Comparison of ENCODE assay signal across 11 cellular contexts in the genomic region with DNA sequence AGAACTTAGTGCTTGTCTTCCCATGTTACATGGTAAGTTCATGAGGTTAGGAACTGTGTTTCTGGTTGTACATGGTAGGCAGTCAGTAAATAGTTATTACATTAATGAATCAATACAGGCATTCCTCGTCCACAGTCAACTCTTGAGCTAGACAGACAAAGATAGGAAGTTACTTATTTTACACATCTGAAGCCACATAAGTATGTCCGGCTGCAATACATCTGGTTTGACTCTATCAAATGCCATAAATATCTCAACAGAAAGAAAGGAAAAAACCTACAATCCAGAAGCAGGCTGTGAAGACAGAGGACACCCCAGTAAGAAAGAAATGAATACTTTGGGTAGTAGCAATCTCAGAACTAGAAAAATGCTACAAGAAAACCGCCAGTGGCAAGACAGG.
DNase-seq lines count a peak whose midpoint lies in the region; ATAC-seq and TF ChIP-seq lines count a peak whose summit lies in the region.
"Had no signal": no experiment of that assay in that cellular context is flagged by ENCODE, and none has a peak within 500 bp of the region (broad histone marks: within the 10 kb centered on the region; RNA-seq: fewer than 3 reads in every experiment).

No MANE protein-coding gene starts in this region.

- CTCF ChIA-PET in PC-9 (lab: Charles Lee), result no interaction called here

- H3K9me3 Mint-ChIP-seq in activated T-cell treated with anti-CD3 and anti-CD28 coated beads, Interleukin-2, amount 50 U/mL, for 72 hours, result peaks cover 0 to 1% of the 10 kb centered on the region in 2 donors
- peaks cover 0 to 4% of the 10 kb centered on the region in 2 donors for H3K9me3 Mint-ChIP-seq in stimulated activated naive CD8-positive, alpha-beta T cell treated with anti-CD3 and anti-CD28 coated beads, Interleukin-15, amount 100 ng/mL, for 72 hours

- peaks cover 71% of the 10 kb centered on the region for H3K4me1 ChIP-seq in effector memory CD4-positive, alpha-beta T cell (ENCODE audit: control insufficient read depth, insufficient read depth, low read length, poor library complexity, severe bottlenecking)
- H3K4me1 ChIP-seq in PC-9 (replicated peaks; ENCODE audit: insufficient read depth), result peaks cover 52% of the 10 kb centered on the region

- H3K4me1 Mint-ChIP-seq in activated T-cell treated with anti-CD3 and anti-CD28 coated beads, Interleukin-2, amount 50 U/mL, for 72 hours (ENCODE audit: low read depth), result peaks cover 97% of the 10 kb centered on the region
- peaks cover 94% of the 10 kb centered on the region for H3K4me1 Mint-ChIP-seq in stimulated activated naive CD8-positive, alpha-beta T cell treated with anti-CD3 and anti-CD28 coated beads, Interleukin-15, amount 100 ng/mL, for 72 hours

- no peak overlapping the region for H3K4me2 ChIP-seq in PC-9

- no peaks in the 10 kb centered on the region; the same call in 1 of the 2 replicates for H3K9me2 ChIP-seq in PC-9 (ENCODE audit: insufficient read depth)

- no TSS peak for BruUV-seq in PC-9 (replicated peaks; lab: Mats Ljungman, UMichigan)

- H3K36me3 ChIP-seq in effector memory CD4-positive, alpha-beta T cell (ENCODE audit: control insufficient read depth, insufficient read depth, low read length), result no peaks in the 10 kb centered on the region
- H3K36me3 ChIP-seq in PC-9 (ENCODE audit: low read depth), result peaks cover 55% of the 10 kb centered on the region

- H3K4me3 Mint-ChIP-seq in activated T-cell treated with anti-CD3 and anti-CD28 coated beads, Interleukin-2, amount 50 U/mL, for 72 hours, result peak overlapping the region; percentile 78 to 85
- H3K4me3 Mint-ChIP-seq in stimulated activated naive CD8-positive, alpha-beta T cell treated with anti-CD3 and anti-CD28 coated beads, Interleukin-15, amount 100 ng/mL, for 72 hours, result peak overlapping the region; percentile 55 to 87

- POLR2A ChIA-PET in PC-9 (lab: Charles Lee; ENCODE audit: unreplicated experiment), result no interaction called here

- intact Hi-C loops in PC-9 (cut with micrococcal nuclease; ENCODE audit: unreplicated experiment), result no loop called here

- H3K27me3 Mint-ChIP-seq in activated T-cell treated with anti-CD3 and anti-CD28 coated beads, Interleukin-2, amount 50 U/mL, for 72 hours (ENCODE audit: low read depth), result no peaks in the 10 kb centered on the region
- H3K27me3 Mint-ChIP-seq in stimulated activated naive CD8-positive, alpha-beta T cell treated with anti-CD3 and anti-CD28 coated beads, Interleukin-15, amount 100 ng/mL, for 72 hours, result no peaks in the 10 kb centered on the region

- peak overlapping the region; percentile 98 for H3K27ac Mint-ChIP-seq in activated T-cell treated with anti-CD3 and anti-CD28 coated beads, Interleukin-2, amount 50 U/mL, for 72 hours
- peak overlapping the region; percentile 93 to 98 for H3K27ac Mint-ChIP-seq in stimulated activated naive CD8-positive, alpha-beta T cell treated with anti-CD3 and anti-CD28 coated beads, Interleukin-15, amount 100 ng/mL, for 72 hours

- TF ChIP-seq CTCF in PC-9 (conservative IDR thresholded peaks at IDR 0.05), result no peak

- no peak overlapping the region for H2AFZ ChIP-seq in PC-9

- peak overlapping the region; percentile 80 for H3K27ac ChIP-seq in effector memory CD4-positive, alpha-beta T cell (ENCODE audit: insufficient read depth, low read length, poor library complexity, severe bottlenecking)
- no peak overlapping the region; the same call in 1 of the 2 replicates for H3K27ac ChIP-seq in PC-9

- DNase-seq in activated T-cell treated with anti-CD3 and anti-CD28 coated beads, Interleukin-2, amount 50 U/mL, for 72 hours, result no peak
- no peak for DNase-seq in activated T-cell treated with anti-CD3 and anti-CD28 coated beads for 4 hours
- DNase-seq in RPMI7951 (ENCODE audit: low read depth), result peak; percentile 61
- no peak for DNase-seq in effector memory CD4-positive, alpha-beta T cell
- no peak for DNase-seq in stimulated activated naive CD8-positive, alpha-beta T cell treated with anti-CD3 and anti-CD28 coated beads, Interleukin-15, amount 100 ng/mL, for 72 hours
- DNase-seq in PC-9, result no peak
- DNase-seq: cortex of kidney; NCI-H2227 treated with DMSO at 0.1 percent for 48 hours; stimulated activated CD8-positive, alpha-beta memory T cell treated with anti-CD3 and anti-CD28 coated beads, Interleukin-4, amount 100 ng/mL, for 48 hours had no signal

- peaks cover 92% of the 10 kb centered on the region for H3K79me2 ChIP-seq in PC-9 (ENCODE audit: low read depth)

- peaks cover 39% of the 10 kb centered on the region for H3F3A ChIP-seq in PC-9 (ENCODE audit: insufficient read depth, low read depth)

- H3K4me3 ChIP-seq in effector memory CD4-positive, alpha-beta T cell (ENCODE audit: insufficient read depth, low read depth, low read length, poor library complexity, severe bottlenecking), result no peak overlapping the region
- H3K4me3 ChIP-seq in PC-9, result no peak overlapping the region

- H4K20me1 ChIP-seq in PC-9 (ENCODE audit: insufficient read depth), result no peaks in the 10 kb centered on the region

- H3K9me3 ChIP-seq in effector memory CD4-positive, alpha-beta T cell (ENCODE audit: control insufficient read depth, low read length), result no peaks in the 10 kb centered on the region
- H3K9me3 ChIP-seq in PC-9 (ENCODE audit: insufficient read depth, low read depth), result no peaks in the 10 kb centered on the region; the same call in 1 of the 2 replicates

- ATAC-seq in activated T-cell treated with anti-CD3 and anti-CD28 coated beads, Interleukin-2, amount 50 U/mL, for 72 hours (replicated peaks in 1 of 2), result peak; percentile 29 to 47
- peak; percentile 29 for ATAC-seq in stimulated activated naive CD8-positive, alpha-beta T cell treated with anti-CD3 and anti-CD28 coated beads, Interleukin-15, amount 100 ng/mL, for 72 hours
- ATAC-seq in GM21825 (IDR thresholded peaks at IDR 0.05; ENCODE audit: unreplicated experiment), result no peak
- no peak for ATAC-seq in GM21390 (IDR thresholded peaks at IDR 0.05; ENCODE audit: unreplicated experiment)

- peaks cover 9 to 20% of the 10 kb centered on the region in 2 donors for H3K36me3 Mint-ChIP-seq in activated T-cell treated with anti-CD3 and anti-CD28 coated beads, Interleukin-2, amount 50 U/mL, for 72 hours (ENCODE audit: insufficient read depth in 2 of 2)

- no peaks in the 10 kb centered on the region for H3K27me3 ChIP-seq in effector memory CD4-positive, alpha-beta T cell (replicated peaks; ENCODE audit: control insufficient read depth, insufficient read depth, low read length, poor library complexity, severe bottlenecking)
- no peaks in the 10 kb centered on the region for H3K27me3 ChIP-seq in PC-9 (ENCODE audit: insufficient read depth, low read depth)

Comparison
In these comparisons a context has a peak if more than half of its experiments do, and no peak if none do; other contexts are left out.
1. ATAC-seq: peak in activated T-cell treated with anti-CD3 and anti-CD28 coated beads, Interleukin-2, amount 50 U/mL, for 72 hours (2 of 2) and stimulated activated naive CD8-positive, alpha-beta T cell treated with anti-CD3 and anti-CD28 coated beads, Interleukin-15, amount 100 ng/mL, for 72 hours (single experiment); none in GM21825 (single experiment) and GM21390 (single experiment).